17 cellular contexts compared by ENCODE assay signal in the genomic region with DNA sequence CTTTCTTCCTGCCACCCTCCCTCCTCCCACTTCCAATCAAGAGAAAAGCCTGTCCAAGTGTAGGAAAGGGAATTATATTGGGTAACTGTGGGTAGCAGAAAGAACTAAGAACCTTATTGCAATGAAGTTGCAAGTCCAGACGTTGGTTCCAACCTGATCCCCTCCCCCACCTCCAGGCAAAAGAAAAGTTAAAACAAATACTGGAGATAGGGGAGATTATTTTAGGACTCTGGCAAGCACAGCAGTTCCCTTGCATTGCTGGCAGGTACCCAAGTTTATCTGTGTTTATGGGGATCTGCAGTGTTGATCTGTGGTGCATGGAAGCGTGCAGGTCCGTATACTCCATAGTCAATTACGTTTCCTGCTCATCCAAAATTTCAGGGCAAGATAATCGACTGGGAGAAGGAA.
DNase-seq lines count a peak whose midpoint lies in the region; ATAC-seq and TF ChIP-seq lines count a peak whose summit lies in the region.
"Had no signal": no experiment of that assay in that cellular context is flagged by ENCODE, and none has a peak within 500 bp of the region (broad histone marks: within the 10 kb centered on the region; RNA-seq: fewer than 3 reads in every experiment).

No MANE protein-coding gene starts in this region.

- H3K4me3 Mint-ChIP-seq in CD14-positive monocyte, result peak overlapping the region in 1 of 2 donors; percentile 51
- H3K4me3 Mint-ChIP-seq in nephron, result peak overlapping the region in 1 of 3 experiments; percentile 37
- no peak overlapping the region for H3K4me3 Mint-ChIP-seq in endodermal cell
- H3K4me3 Mint-ChIP-seq: activated CD4-positive, alpha-beta memory T cell treated with anti-CD3 and anti-CD28 coated beads, Interleukin-2, amount 10 ng/mL, durations not matched to agents 7 days and 5 days; activated naive CD4-positive, alpha-beta T cell treated with anti-CD3 and anti-CD28 coated beads for 36 hours; CD4-positive, CD25-positive, alpha-beta regulatory T cell; T-helper 1 cell treated with Interleukin-12 subunit alpha and Interleukin-12 subunit beta and Interleukin-4 antibody, amounts not matched to agents 30 μg/mL and 1 μg/mL, for 36 hours had no signal

- peaks cover 0 to 2% (median 0%) of the 10 kb centered on the region in 3 donors for H3K27me3 Mint-ChIP-seq in CD14-positive monocyte (ENCODE audit: low read depth in 3 of 3)
- H3K27me3 Mint-ChIP-seq in nephron (ENCODE audit: low read depth), result peaks cover 3% of the 10 kb centered on the region
- peaks cover 3% of the 10 kb centered on the region for H3K27me3 Mint-ChIP-seq in endodermal cell (ENCODE audit: insufficient read depth)

- intact Hi-C loops in CD14-positive monocyte (cut with micrococcal nuclease), result no loop called here

- H3K4me1 Mint-ChIP-seq in CD14-positive monocyte, result peaks cover 74% of the 10 kb centered on the region
- peaks cover 68% of the 10 kb centered on the region for H3K4me1 Mint-ChIP-seq in nephron
- H3K4me1 Mint-ChIP-seq in endodermal cell, result peaks cover 23% of the 10 kb centered on the region

- H3K27ac Mint-ChIP-seq in CD14-positive monocyte, result peak overlapping the region; percentile 79 to 95 (median 92)
- H3K27ac Mint-ChIP-seq in nephron, result peak overlapping the region in 2 of 3 experiments; percentile 87 to 98
- H3K27ac Mint-ChIP-seq in endodermal cell, result no peak overlapping the region
- H3K27ac Mint-ChIP-seq: activated CD4-positive, alpha-beta memory T cell treated with anti-CD3 and anti-CD28 coated beads, Interleukin-2, amount 10 ng/mL, durations not matched to agents 7 days and 5 days; activated naive CD4-positive, alpha-beta T cell treated with anti-CD3 and anti-CD28 coated beads for 36 hours; CD4-positive, CD25-positive, alpha-beta regulatory T cell; T-helper 1 cell treated with Interleukin-12 subunit alpha and Interleukin-12 subunit beta and Interleukin-4 antibody, amounts not matched to agents 30 μg/mL and 1 μg/mL, for 36 hours had no signal

- 88 to 92% methylated on average over 4 to 5 of the region's 5 CpGs for WGBS in endodermal cell (ENCODE audit: insufficient coverage in 1 of 2, insufficient read length in 1 of 2), 2 experiments

- H3K36me3 Mint-ChIP-seq in CD14-positive monocyte (no peaks in the 10 kb centered on the region), nephron (ENCODE audit: low read depth) (no peaks in the 10 kb centered on the region), endodermal cell (ENCODE audit: low read depth) (no peaks in the 10 kb centered on the region)
- H3K36me3 Mint-ChIP-seq: CD4-positive, CD25-positive, alpha-beta regulatory T cell had no signal

- peaks cover 8% of the 10 kb centered on the region for H3K4me1 ChIP-seq in endodermal cell (ENCODE audit: control insufficient read depth, insufficient read depth, low read length)

- no peaks in the 10 kb centered on the region for H3K27me3 ChIP-seq in endodermal cell (ENCODE audit: control insufficient read depth, insufficient read depth, low read length, poor library complexity, severe bottlenecking)

- ATAC-seq in HG02970 (IDR thresholded peaks at IDR 0.05; ENCODE audit: low FRiP score, unreplicated experiment), result no peak
- ATAC-seq: stimulated activated naive CD8-positive, alpha-beta T cell treated with anti-CD3 and anti-CD28 coated beads, Interleukin-15, Interleukin-2, amounts not matched to agents 100 U/mL and 50 U/mL, for 24 hours had no signal

- H3K9me3 Mint-ChIP-seq in CD14-positive monocyte, result no peaks in the 10 kb centered on the region
- no peaks in the 10 kb centered on the region for H3K9me3 Mint-ChIP-seq in nephron
- H3K9me3 Mint-ChIP-seq in endodermal cell, result no peaks in the 10 kb centered on the region
- H3K9me3 Mint-ChIP-seq: activated CD4-positive, alpha-beta memory T cell treated with anti-CD3 and anti-CD28 coated beads, Interleukin-2, amount 10 ng/mL, durations not matched to agents 7 days and 5 days; activated naive CD4-positive, alpha-beta T cell treated with anti-CD3 and anti-CD28 coated beads for 36 hours; CD4-positive, CD25-positive, alpha-beta regulatory T cell; T-helper 1 cell treated with Interleukin-12 subunit alpha and Interleukin-12 subunit beta and Interleukin-4 antibody, amounts not matched to agents 30 μg/mL and 1 μg/mL, for 36 hours had no signal

- H3K4me3 ChIP-seq in endodermal cell (ENCODE audit: low read length), result no peak overlapping the region

- H3K9me3 ChIP-seq in endodermal cell (ENCODE audit: control insufficient read depth, low read length), result no peaks in the 10 kb centered on the region

- no peak overlapping the region for H3K27ac ChIP-seq in endodermal cell (ENCODE audit: low read depth, low read length)

- H3K9ac ChIP-seq in endodermal cell (ENCODE audit: extremely low read depth, low read length, poor library complexity, severe bottlenecking), result no peak overlapping the region

- DNase-seq in CD14-positive monocyte (ENCODE audit: low spot score) (no peak), NCI-H1105 (lab: John Stamatoyannopoulos, UW) (peak; percentile 9), fibroblast of peridontal ligament (ENCODE audit: extremely low read depth) (peak; percentile 31), AG08395 (ENCODE audit: low spot score) (no peak), endodermal cell (no peak), NCI-H1436 treated with DMSO at 0.1 percent for 48 hours (lab: John Stamatoyannopoulos, UW) (no peak)
- DNase-seq: activated CD4-positive, alpha-beta memory T cell treated with anti-CD3 and anti-CD28 coated beads, Interleukin-2, amount 10 ng/mL, durations not matched to agents 7 days and 5 days; activated naive CD4-positive, alpha-beta T cell treated with anti-CD3 and anti-CD28 coated beads for 36 hours; CD4-positive, CD25-positive, alpha-beta regulatory T cell; foreskin melanocyte; kidney; NCI-H1092; stimulated activated CD4-positive, alpha-beta T cell treated with anti-CD3 and anti-CD28 coated beads, Interleukin-2, amount 100 ng/mL, for 24 hours; stimulated activated naive CD8-positive, alpha-beta T cell treated with anti-CD3 and anti-CD28 coated beads, Interleukin-15, Interleukin-2, amounts not matched to agents 100 U/mL and 50 U/mL, for 24 hours had no signal

- no peaks in the 10 kb centered on the region for H3K36me3 ChIP-seq in endodermal cell (ENCODE audit: control insufficient read depth, insufficient read depth, low read length)

- TF ChIP-seq CTCF in CD14-positive monocyte (IDR thresholded peaks at IDR 0.05) (no peak), nephron (IDR thresholded peaks at IDR 0.05; ENCODE audit: unreplicated experiment in 3 of 3) (no peak), endodermal cell (conservative IDR thresholded peaks at IDR 0.05) (no peak)

Comparison
In these comparisons a context has a peak if more than half of its experiments do, and no peak if none do; other contexts are left out.
1. DNase-seq: peak in NCI-H1105 (single experiment) and fibroblast of peridontal ligament (single experiment); none in CD14-positive monocyte (single experiment), AG08395 (single experiment), endodermal cell (single experiment) and NCI-H1436 treated with DMSO at 0.1 percent for 48 hours (single experiment).